In the genomic region with DNA sequence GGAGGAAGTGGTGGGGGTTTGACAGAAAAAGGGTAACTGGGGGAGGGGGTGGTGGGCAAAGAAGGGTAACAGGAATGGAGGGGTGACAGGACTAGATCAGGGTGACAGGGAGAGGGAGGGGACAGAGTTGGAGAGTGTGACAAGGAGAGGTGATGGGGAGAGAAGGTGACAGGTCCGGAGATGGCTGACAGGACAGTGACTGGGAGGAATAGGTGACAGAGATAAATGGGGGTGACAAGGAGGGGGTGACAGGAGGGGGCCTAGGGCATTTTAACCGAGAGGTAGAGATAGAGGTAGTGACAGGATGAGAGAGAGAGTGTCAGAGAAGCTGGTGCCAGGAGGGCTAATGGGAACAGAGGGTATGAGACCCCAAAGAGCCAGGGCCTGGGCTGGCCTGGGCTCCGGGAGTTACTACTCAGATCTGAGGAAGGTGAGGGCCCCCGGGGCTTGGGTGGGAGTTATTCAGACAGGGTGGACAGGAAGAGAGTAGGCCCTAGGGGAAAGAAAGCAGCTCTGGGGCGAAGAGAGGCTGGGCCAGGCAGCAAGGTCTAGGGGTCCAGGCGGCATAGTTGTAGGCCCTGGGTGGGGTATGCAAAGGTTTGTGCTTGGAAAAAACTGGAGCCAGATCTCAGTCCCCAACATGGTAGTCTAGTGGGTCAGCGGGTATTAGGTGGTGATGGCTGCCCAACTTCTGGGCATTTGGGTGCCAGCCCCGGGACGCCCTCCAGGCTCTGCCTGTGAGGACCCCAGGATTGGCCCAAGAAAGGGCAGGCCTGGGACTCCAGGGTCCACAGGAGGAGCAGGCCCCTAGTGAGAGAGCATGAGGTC, we compare ENCODE assay signal across 1 cellular context.
TF ChIP-seq lines count a peak whose summit lies in the region.

No MANE protein-coding gene starts in this region.

TF ChIP-seq in K562, 482 proteins besides CTCF, POLR2A, EP300 and RAD21 (continued from another document and continues in another):
- TF ChIP-seq, protein P1, sequence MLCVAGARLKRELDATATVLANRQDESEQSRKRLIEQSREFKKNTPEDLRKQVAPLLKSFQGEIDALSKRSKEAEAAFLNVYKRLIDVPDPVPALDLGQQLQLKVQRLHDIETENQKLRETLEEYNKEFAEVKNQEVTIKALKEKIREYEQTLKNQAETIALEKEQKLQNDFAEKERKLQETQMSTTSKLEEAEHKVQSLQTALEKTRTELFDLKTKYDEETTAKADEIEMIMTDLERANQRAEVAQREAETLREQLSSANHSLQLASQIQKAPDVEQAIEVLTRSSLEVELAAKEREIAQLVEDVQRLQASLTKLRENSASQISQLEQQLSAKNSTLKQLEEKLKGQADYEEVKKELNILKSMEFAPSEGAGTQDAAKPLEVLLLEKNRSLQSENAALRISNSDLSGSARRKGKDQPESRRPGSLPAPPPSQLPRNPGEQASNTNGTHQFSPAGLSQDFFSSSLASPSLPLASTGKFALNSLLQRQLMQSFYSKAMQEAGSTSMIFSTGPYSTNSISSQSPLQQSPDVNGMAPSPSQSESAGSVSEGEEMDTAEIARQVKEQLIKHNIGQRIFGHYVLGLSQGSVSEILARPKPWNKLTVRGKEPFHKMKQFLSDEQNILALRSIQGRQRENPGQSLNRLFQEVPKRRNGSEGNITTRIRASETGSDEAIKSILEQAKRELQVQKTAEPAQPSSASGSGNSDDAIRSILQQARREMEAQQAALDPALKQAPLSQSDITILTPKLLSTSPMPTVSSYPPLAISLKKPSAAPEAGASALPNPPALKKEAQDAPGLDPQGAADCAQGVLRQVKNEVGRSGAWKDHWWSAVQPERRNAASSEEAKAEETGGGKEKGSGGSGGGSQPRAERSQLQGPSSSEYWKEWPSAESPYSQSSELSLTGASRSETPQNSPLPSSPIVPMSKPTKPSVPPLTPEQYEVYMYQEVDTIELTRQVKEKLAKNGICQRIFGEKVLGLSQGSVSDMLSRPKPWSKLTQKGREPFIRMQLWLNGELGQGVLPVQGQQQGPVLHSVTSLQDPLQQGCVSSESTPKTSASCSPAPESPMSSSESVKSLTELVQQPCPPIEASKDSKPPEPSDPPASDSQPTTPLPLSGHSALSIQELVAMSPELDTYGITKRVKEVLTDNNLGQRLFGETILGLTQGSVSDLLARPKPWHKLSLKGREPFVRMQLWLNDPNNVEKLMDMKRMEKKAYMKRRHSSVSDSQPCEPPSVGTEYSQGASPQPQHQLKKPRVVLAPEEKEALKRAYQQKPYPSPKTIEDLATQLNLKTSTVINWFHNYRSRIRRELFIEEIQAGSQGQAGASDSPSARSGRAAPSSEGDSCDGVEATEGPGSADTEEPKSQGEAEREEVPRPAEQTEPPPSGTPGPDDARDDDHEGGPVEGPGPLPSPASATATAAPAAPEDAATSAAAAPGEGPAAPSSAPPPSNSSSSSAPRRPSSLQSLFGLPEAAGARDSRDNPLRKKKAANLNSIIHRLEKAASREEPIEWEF (CRISPR knock-in tag; IDR thresholded peaks at IDR 0.05), result no peak
- TF ChIP-seq RHOXF2B (CRISPR knock-in tag; conservative IDR thresholded peaks at IDR 0.05), result no peak
- TF ChIP-seq FOS (IDR thresholded peaks at IDR 0.05; ENCODE audit: extremely low read depth, insufficient read length), result no peak
- no peak for TF ChIP-seq TBL1XR1 (IDR thresholded peaks at IDR 0.05; ENCODE audit: low read length in 2 of 2)
- TF ChIP-seq CBX1 (IDR thresholded peaks at IDR 0.05; ENCODE audit: low read depth), result no peak
- TF ChIP-seq, protein P2, sequence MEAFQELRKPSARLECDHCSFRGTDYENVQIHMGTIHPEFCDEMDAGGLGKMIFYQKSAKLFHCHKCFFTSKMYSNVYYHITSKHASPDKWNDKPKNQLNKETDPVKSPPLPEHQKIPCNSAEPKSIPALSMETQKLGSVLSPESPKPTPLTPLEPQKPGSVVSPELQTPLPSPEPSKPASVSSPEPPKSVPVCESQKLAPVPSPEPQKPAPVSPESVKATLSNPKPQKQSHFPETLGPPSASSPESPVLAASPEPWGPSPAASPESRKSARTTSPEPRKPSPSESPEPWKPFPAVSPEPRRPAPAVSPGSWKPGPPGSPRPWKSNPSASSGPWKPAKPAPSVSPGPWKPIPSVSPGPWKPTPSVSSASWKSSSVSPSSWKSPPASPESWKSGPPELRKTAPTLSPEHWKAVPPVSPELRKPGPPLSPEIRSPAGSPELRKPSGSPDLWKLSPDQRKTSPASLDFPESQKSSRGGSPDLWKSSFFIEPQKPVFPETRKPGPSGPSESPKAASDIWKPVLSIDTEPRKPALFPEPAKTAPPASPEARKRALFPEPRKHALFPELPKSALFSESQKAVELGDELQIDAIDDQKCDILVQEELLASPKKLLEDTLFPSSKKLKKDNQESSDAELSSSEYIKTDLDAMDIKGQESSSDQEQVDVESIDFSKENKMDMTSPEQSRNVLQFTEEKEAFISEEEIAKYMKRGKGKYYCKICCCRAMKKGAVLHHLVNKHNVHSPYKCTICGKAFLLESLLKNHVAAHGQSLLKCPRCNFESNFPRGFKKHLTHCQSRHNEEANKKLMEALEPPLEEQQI (IDR thresholded peaks at IDR 0.05), result no peak
- TF ChIP-seq RBM22 (IDR thresholded peaks at IDR 0.05; ENCODE audit: low read depth, low read length, poor library complexity, severe bottlenecking), result no peak
- TF ChIP-seq ZNF830 (CRISPR knock-in tag; IDR thresholded peaks at IDR 0.05), result no peak
- TF ChIP-seq, protein P3, sequence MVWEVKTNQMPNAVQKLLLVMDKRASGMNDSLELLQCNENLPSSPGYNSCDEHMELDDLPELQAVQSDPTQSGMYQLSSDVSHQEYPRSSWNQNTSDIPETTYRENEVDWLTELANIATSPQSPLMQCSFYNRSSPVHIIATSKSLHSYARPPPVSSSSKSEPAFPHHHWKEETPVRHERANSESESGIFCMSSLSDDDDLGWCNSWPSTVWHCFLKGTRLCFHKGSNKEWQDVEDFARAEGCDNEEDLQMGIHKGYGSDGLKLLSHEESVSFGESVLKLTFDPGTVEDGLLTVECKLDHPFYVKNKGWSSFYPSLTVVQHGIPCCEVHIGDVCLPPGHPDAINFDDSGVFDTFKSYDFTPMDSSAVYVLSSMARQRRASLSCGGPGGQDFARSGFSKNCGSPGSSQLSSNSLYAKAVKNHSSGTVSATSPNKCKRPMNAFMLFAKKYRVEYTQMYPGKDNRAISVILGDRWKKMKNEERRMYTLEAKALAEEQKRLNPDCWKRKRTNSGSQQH (CRISPR knock-in tag; IDR thresholded peaks at IDR 0.05), result peak; percentile 85
- TF ChIP-seq, protein P4, sequence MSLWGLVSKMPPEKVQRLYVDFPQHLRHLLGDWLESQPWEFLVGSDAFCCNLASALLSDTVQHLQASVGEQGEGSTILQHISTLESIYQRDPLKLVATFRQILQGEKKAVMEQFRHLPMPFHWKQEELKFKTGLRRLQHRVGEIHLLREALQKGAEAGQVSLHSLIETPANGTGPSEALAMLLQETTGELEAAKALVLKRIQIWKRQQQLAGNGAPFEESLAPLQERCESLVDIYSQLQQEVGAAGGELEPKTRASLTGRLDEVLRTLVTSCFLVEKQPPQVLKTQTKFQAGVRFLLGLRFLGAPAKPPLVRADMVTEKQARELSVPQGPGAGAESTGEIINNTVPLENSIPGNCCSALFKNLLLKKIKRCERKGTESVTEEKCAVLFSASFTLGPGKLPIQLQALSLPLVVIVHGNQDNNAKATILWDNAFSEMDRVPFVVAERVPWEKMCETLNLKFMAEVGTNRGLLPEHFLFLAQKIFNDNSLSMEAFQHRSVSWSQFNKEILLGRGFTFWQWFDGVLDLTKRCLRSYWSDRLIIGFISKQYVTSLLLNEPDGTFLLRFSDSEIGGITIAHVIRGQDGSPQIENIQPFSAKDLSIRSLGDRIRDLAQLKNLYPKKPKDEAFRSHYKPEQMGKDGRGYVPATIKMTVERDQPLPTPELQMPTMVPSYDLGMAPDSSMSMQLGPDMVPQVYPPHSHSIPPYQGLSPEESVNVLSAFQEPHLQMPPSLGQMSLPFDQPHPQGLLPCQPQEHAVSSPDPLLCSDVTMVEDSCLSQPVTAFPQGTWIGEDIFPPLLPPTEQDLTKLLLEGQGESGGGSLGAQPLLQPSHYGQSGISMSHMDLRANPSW (CRISPR knock-in tag; IDR thresholded peaks at IDR 0.05), result no peak
- TF ChIP-seq BMI1 (IDR thresholded peaks at IDR 0.05; ENCODE audit: low read length), result no peak
- TF ChIP-seq POLR2G (IDR thresholded peaks at IDR 0.05; ENCODE audit: low read depth, low read length), result peak; percentile 7; the same call in 1 of the 2 replicates
- TF ChIP-seq SOX6 (IDR thresholded peaks at IDR 0.05), result no peak
- TF ChIP-seq, protein P5, sequence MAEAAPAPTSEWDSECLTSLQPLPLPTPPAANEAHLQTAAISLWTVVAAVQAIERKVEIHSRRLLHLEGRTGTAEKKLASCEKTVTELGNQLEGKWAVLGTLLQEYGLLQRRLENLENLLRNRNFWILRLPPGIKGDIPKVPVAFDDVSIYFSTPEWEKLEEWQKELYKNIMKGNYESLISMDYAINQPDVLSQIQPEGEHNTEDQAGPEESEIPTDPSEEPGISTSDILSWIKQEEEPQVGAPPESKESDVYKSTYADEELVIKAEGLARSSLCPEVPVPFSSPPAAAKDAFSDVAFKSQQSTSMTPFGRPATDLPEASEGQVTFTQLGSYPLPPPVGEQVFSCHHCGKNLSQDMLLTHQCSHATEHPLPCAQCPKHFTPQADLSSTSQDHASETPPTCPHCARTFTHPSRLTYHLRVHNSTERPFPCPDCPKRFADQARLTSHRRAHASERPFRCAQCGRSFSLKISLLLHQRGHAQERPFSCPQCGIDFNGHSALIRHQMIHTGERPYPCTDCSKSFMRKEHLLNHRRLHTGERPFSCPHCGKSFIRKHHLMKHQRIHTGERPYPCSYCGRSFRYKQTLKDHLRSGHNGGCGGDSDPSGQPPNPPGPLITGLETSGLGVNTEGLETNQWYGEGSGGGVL (CRISPR knock-in tag; IDR thresholded peaks at IDR 0.05), result no peak
- TF ChIP-seq ZKSCAN3 (CRISPR knock-in tag; IDR thresholded peaks at IDR 0.05), result no peak
- TF ChIP-seq PTTG1 (tag; IDR thresholded peaks at IDR 0.05; ENCODE audit: low read depth), result no peak
- no peak for TF ChIP-seq KLF10 (CRISPR knock-in tag; IDR thresholded peaks at IDR 0.05)
- TF ChIP-seq CCNT2 (IDR thresholded peaks at IDR 0.05; ENCODE audit: borderline replicate concordance, extremely low read depth, insufficient read length, low read depth, low read length), result no peak
- TF ChIP-seq KDM1A (IDR thresholded peaks at IDR 0.05), result no peak
- TF ChIP-seq, protein P6, sequence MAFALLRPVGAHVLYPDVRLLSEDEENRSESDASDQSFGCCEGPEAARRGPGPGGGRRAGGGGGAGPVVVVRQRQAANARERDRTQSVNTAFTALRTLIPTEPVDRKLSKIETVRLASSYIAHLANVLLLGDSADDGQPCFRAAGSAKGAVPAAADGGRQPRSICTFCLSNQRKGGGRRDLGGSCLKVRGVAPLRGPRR (CRISPR knock-in tag; IDR thresholded peaks at IDR 0.05), result no peak
- no peak for TF ChIP-seq RBM39 (optimal IDR thresholded peaks at IDR 0.05; ENCODE audit: low read depth, low read length)
- no peak for TF ChIP-seq ZNF24 (IDR thresholded peaks at IDR 0.05)
- TF ChIP-seq ILF3 (IDR thresholded peaks at IDR 0.05; ENCODE audit: borderline replicate concordance), result no peak
- no peak for TF ChIP-seq POLR2AphosphoS2 (IDR thresholded peaks at IDR 0.05; ENCODE audit: low read length)
- no peak for TF ChIP-seq ZNF175 (CRISPR knock-in tag; IDR thresholded peaks at IDR 0.05; ENCODE audit: low read depth)
- no peak for TF ChIP-seq FOXJ2 (tag; IDR thresholded peaks at IDR 0.05)
- peak; percentile 43; the same call in 1 of the 2 replicates for TF ChIP-seq SMARCA4 (IDR thresholded peaks at IDR 0.05)
- no peak for TF ChIP-seq EWSR1 (IDR thresholded peaks at IDR 0.05; ENCODE audit: borderline replicate concordance, low read depth, partially characterized antibody)
- TF ChIP-seq PHTF2 (CRISPR knock-in tag; IDR thresholded peaks at IDR 0.05), result no peak
- TF ChIP-seq DMBX1 (CRISPR knock-in tag; IDR thresholded peaks at IDR 0.05; ENCODE audit: borderline replicate concordance), result no peak
- TF ChIP-seq, protein P7, sequence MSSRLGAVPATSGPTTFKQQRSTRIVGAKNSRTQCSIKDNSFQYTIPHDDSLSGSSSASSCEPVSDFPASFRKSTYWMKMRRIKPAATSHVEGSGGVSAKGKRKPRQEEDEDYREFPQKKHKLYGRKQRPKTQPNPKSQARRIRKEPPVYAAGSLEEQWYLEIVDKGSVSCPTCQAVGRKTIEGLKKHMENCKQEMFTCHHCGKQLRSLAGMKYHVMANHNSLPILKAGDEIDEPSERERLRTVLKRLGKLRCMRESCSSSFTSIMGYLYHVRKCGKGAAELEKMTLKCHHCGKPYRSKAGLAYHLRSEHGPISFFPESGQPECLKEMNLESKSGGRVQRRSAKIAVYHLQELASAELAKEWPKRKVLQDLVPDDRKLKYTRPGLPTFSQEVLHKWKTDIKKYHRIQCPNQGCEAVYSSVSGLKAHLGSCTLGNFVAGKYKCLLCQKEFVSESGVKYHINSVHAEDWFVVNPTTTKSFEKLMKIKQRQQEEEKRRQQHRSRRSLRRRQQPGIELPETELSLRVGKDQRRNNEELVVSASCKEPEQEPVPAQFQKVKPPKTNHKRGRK (tag; IDR thresholded peaks at IDR 0.05), result no peak
- TF ChIP-seq SAFB2 (IDR thresholded peaks at IDR 0.05; ENCODE audit: borderline replicate concordance, low read depth, low read length, severe bottlenecking), result no peak
- no peak for TF ChIP-seq MTA1 (IDR thresholded peaks at IDR 0.05; ENCODE audit: borderline replicate concordance)
- no peak for TF ChIP-seq ZNF696 (CRISPR knock-in tag; conservative IDR thresholded peaks at IDR 0.05)
- TF ChIP-seq NFYB (IDR thresholded peaks at IDR 0.05; ENCODE audit: extremely low read depth, insufficient read length), result no peak
- TF ChIP-seq, protein P8, sequence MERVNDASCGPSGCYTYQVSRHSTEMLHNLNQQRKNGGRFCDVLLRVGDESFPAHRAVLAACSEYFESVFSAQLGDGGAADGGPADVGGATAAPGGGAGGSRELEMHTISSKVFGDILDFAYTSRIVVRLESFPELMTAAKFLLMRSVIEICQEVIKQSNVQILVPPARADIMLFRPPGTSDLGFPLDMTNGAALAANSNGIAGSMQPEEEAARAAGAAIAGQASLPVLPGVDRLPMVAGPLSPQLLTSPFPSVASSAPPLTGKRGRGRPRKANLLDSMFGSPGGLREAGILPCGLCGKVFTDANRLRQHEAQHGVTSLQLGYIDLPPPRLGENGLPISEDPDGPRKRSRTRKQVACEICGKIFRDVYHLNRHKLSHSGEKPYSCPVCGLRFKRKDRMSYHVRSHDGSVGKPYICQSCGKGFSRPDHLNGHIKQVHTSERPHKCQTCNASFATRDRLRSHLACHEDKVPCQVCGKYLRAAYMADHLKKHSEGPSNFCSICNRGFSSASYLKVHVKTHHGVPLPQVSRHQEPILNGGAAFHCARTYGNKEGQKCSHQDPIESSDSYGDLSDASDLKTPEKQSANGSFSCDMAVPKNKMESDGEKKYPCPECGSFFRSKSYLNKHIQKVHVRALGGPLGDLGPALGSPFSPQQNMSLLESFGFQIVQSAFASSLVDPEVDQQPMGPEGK (CRISPR knock-in tag; IDR thresholded peaks at IDR 0.05; ENCODE audit: borderline replicate concordance), result no peak
- TF ChIP-seq FOXA3 (CRISPR knock-in tag; conservative IDR thresholded peaks at IDR 0.05 in 1 of 2, IDR thresholded peaks at IDR 0.05 in 1 of 2), result no peak
- TF ChIP-seq, protein P9, sequence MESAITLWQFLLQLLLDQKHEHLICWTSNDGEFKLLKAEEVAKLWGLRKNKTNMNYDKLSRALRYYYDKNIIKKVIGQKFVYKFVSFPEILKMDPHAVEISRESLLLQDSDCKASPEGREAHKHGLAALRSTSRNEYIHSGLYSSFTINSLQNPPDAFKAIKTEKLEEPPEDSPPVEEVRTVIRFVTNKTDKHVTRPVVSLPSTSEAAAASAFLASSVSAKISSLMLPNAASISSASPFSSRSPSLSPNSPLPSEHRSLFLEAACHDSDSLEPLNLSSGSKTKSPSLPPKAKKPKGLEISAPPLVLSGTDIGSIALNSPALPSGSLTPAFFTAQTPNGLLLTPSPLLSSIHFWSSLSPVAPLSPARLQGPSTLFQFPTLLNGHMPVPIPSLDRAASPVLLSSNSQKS (CRISPR knock-in tag; IDR thresholded peaks at IDR 0.05), result no peak
